8 cellular contexts compared by ENCODE assay signal in the genomic region with DNA sequence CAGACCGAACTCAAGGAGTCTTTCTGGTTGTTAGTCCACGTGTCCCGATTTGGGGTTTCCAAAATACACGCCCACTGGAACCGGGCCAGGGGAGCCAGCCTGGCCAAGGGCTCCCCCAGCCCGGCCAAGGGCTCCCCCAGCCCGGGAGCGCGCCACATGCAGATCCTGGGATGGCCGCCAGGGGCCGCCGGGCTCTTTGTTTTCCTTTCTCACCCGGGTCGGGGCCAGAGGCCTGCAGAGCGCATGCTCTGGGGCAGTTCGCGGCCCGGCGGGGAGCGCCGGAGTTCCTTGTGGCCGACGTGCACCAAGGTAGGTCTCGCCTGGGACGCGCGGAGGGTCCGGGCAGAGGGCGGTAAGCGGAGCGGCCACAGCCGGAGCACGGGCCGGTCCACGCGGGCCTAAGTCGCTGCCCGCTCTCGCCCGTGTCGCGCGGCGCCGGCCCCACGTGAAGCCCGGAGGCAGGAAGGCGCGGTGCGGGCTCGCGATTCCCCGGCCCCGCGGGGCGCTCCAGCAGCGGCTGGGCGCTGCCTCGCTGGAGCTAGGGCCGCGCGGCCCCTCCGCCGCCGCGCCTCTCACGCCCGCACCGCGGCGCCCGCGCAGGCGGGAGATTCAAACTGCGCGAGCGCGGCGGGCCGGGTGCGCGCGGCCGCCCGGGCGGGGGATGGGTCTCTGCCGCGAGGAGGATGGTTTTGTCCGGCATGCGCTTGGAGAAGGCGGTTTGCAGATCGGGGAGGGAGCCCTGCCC. TPM values are rescaled to one million over a fixed set of nuclear protein-coding genes. Genes with fewer than 3 reads are reported as not detected.
DNase-seq lines count a peak whose midpoint lies in the region; ATAC-seq and TF ChIP-seq lines count a peak whose summit lies in the region.

No MANE protein-coding gene starts in this region.

- peaks cover 46% of the 10 kb centered on the region for H3K4me1 ChIP-seq in BLaER1
- H3K4me1 ChIP-seq in liver (ENCODE audit: control insufficient read depth in 4 of 4, insufficient read depth in 4 of 4, low read length in 3 of 4) = peaks cover 4 to 16% (median 11%) of the 10 kb centered on the region in 4 donors

- peak overlapping the region; percentile 96 for H3K27ac ChIP-seq in BLaER1
- H3K27ac ChIP-seq in liver (ENCODE audit: low read depth in 1 of 2, low read length in 2 of 2) = peak overlapping the region; percentile 73 to 92

- H3K27ac Mint-ChIP-seq in activated CD4-positive, alpha-beta T cell treated with anti-CD3 and anti-CD28 coated beads, Interleukin-2, amount 10 ng/mL, durations not matched to agents 24 days and 14 days = peak overlapping the region; percentile 97

- peak; percentile 80 to 85 for TF ChIP-seq RAD21 in liver (IDR thresholded peaks at IDR 0.05)

- H3K36me3 Mint-ChIP-seq in activated CD4-positive, alpha-beta T cell treated with anti-CD3 and anti-CD28 coated beads, Interleukin-2, amount 10 ng/mL, durations not matched to agents 24 days and 14 days (ENCODE audit: low read depth) = peaks cover 38% of the 10 kb centered on the region

- H3K9me3 ChIP-seq in BLaER1 (no peaks in the 10 kb centered on the region), liver (ENCODE audit: control insufficient read depth in 4 of 4, low read length in 3 of 4) (no peaks in the 10 kb centered on the region)

- peak overlapping the region; percentile 96 for H3K4me2 ChIP-seq in BLaER1

- no peaks in the 10 kb centered on the region for H3K9me3 Mint-ChIP-seq in activated CD4-positive, alpha-beta T cell treated with anti-CD3 and anti-CD28 coated beads, Interleukin-2, amount 10 ng/mL, durations not matched to agents 24 days and 14 days

- H3K4me3 Mint-ChIP-seq in activated CD4-positive, alpha-beta T cell treated with anti-CD3 and anti-CD28 coated beads, Interleukin-2, amount 10 ng/mL, durations not matched to agents 24 days and 14 days = peak overlapping the region; percentile 89

- no peaks in the 10 kb centered on the region for H3K27me3 ChIP-seq in BLaER1
- H3K27me3 ChIP-seq in liver (ENCODE audit: control insufficient read depth in 4 of 4, insufficient read depth in 4 of 4, low read length in 3 of 4) = no peaks in the 10 kb centered on the region

- TF ChIP-seq CTCF in liver (IDR thresholded peaks at IDR 0.05; ENCODE audit: low read depth, low read length, missing input control) = peak; percentile 95

- peaks cover 94% of the 10 kb centered on the region for H4K20me1 ChIP-seq in BLaER1

- intact Hi-C loops in activated CD4-positive, alpha-beta T cell treated with anti-CD3 and anti-CD28 coated beads, Interleukin-2, amount 10 ng/mL, durations not matched to agents 24 days and 14 days (cut with micrococcal nuclease) = loop anchor here (1.0 to 5.0 kb wide), 5 partner anchors 63 to 664 kb away; a partner anchor contains a TSS

- H3K36me3 ChIP-seq in BLaER1 (peaks cover 53% of the 10 kb centered on the region), liver (ENCODE audit: control insufficient read depth in 4 of 4, insufficient read depth in 3 of 4, low read depth in 1 of 4, low read length in 3 of 4) (peaks cover 0 to 6% (median 0%) of the 10 kb centered on the region in 4 donors)

- no peaks in the 10 kb centered on the region for H3K27me3 Mint-ChIP-seq in activated CD4-positive, alpha-beta T cell treated with anti-CD3 and anti-CD28 coated beads, Interleukin-2, amount 10 ng/mL, durations not matched to agents 24 days and 14 days

- H3K4me1 Mint-ChIP-seq in activated CD4-positive, alpha-beta T cell treated with anti-CD3 and anti-CD28 coated beads, Interleukin-2, amount 10 ng/mL, durations not matched to agents 24 days and 14 days = peaks cover 37% of the 10 kb centered on the region

- under 1% methylated on average over 92 of the region's 92 CpGs for WGBS in liver

- DNase-seq in NCI-H510A (lab: John Stamatoyannopoulos, UW) = peak; percentile 73
- DNase-seq in activated CD4-positive, alpha-beta T cell treated with anti-CD3 and anti-CD28 coated beads, Interleukin-2, amount 10 ng/mL, durations not matched to agents 24 days and 14 days = peak; percentile 98
- peak; percentile 74 for DNase-seq in dedifferentiated amniotic fluid mesenchymal stem cell (ENCODE audit: extremely low spot score)
- DNase-seq in stimulated activated CD4-positive, alpha-beta T cell treated with anti-CD3 and anti-CD28 coated beads, Interleukin-4, amount 100 ng/mL, for 1 hour = peak; percentile 91

- H3K4me3 ChIP-seq in BLaER1 (peak overlapping the region; percentile 77), liver (ENCODE audit: low read depth in 1 of 3, low read length in 3 of 3) (peak overlapping the region; percentile 57 to 71 (median 68))

- H3K9ac ChIP-seq in BLaER1 (peak overlapping the region; percentile 94), liver (ENCODE audit: low read depth in 1 of 2, low read length in 2 of 2) (peak overlapping the region; percentile 26 to 51)

- ATAC-seq in GM19043 (IDR thresholded peaks at IDR 0.05; ENCODE audit: low read depth, unreplicated experiment) = peak; percentile 76
- ATAC-seq in HG03354 (IDR thresholded peaks at IDR 0.05; ENCODE audit: poor library complexity, severe bottlenecking, unreplicated experiment) = peak; percentile 79

TF ChIP-seq in liver, 16 proteins besides CTCF, POLR2A, EP300 and RAD21:
- TF ChIP-seq, protein P1, sequence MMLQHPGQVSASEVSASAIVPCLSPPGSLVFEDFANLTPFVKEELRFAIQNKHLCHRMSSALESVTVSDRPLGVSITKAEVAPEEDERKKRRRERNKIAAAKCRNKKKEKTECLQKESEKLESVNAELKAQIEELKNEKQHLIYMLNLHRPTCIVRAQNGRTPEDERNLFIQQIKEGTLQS (IDR thresholded peaks at IDR 0.05) = no peak
- peak; percentile 45 to 54 for TF ChIP-seq RXRA (IDR thresholded peaks at IDR 0.05)
- peak; percentile 63 for TF ChIP-seq YY1 (IDR thresholded peaks at IDR 0.05)
- TF ChIP-seq, protein P2, sequence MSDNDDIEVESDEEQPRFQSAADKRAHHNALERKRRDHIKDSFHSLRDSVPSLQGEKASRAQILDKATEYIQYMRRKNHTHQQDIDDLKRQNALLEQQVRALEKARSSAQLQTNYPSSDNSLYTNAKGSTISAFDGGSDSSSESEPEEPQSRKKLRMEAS (IDR thresholded peaks at IDR 0.05) = peak; percentile 33
- TF ChIP-seq SP1 (IDR thresholded peaks at IDR 0.05) = peak; percentile 11
- TF ChIP-seq NR2F2 (IDR thresholded peaks at IDR 0.05) = no peak
TF ChIP-seq in liver: peak in this region for 4.

RNA-seq across cellular contexts. Expression of a gene that starts 12.3 kb away (rescaled TPM):
- 143 and 145 TPM in 2 replicates for total RNA-seq in activated CD4-positive, alpha-beta T cell treated with anti-CD3 and anti-CD28 coated beads, Interleukin-2, amount 10 ng/mL, durations not matched to agents 24 days and 14 days
- 10 to 100 TPM; 18.9 to 21.8 TPM for total RNA-seq in liver
- 10 to 100 TPM in 1 of 2 donors, 1 to 10 TPM in 1; 2.2 to 18.1 TPM for polyA plus RNA-seq in liver

RNA-seq across cellular contexts. Expression of a gene that starts 34.7 kb away (rescaled TPM):
- 47.5 and 50.7 TPM in 2 replicates for total RNA-seq in activated CD4-positive, alpha-beta T cell treated with anti-CD3 and anti-CD28 coated beads, Interleukin-2, amount 10 ng/mL, durations not matched to agents 24 days and 14 days
- total RNA-seq in liver = 10 to 100 TPM in 1 of 2 donors, 1 to 10 TPM in 1; 8.5 to 12.0 TPM
- polyA plus RNA-seq in liver = 1 to 10 TPM; 5.6 to 9.2 TPM

Comparison
In these comparisons a context has a peak if more than half of its experiments do, and no peak if none do; other contexts are left out.
1. Peak in every context shown above with its lines: DNase-seq, ATAC-seq, H3K4me3 ChIP-seq and H3K27ac ChIP-seq.